18 cellular contexts compared by ENCODE assay signal in the genomic region with DNA sequence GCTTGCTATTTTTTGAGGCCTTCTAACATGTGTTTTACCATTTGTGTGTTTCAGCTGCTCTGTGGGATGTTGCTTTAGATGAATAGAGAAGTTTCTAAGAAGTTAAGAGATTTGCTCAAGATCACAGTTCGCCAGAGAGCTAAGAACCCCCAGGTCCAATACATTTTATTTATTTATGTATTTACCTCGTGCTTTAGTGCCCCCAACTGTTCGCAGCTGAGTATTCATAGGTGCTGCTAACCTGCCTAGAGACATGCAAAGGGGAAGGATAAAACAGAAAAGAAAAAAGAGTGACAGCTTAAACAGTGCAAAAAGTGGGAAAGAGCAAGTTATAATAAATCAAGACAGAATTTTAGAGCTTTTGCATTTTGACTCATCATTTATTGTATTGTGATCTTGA. TPM values are rescaled to one million over a fixed set of nuclear protein-coding genes. Genes with fewer than 3 reads are reported as not detected.
DNase-seq lines count a peak whose midpoint lies in the region; ATAC-seq, FAIRE-seq and TF ChIP-seq lines count a peak whose summit lies in the region.
"Had no signal": no experiment of that assay in that cellular context is flagged by ENCODE, and none has a peak within 500 bp of the region (broad histone marks: within the 10 kb centered on the region; RNA-seq: fewer than 3 reads in every experiment).

No MANE protein-coding gene starts in this region.

- DNase-seq in DMS 273 treated with DMSO at 0.1 percent for 48 hours (lab: John Stamatoyannopoulos, UW), result peak; percentile 97
- DNase-seq in K562 (ENCODE audit: extremely low read depth in 1 of 4, low spot score in 3 of 4), result no peak
- DNase-seq in sigmoid colon, result no peak
- no peak for DNase-seq in DMS79 (lab: John Stamatoyannopoulos, UW)
- DNase-seq in NCI-H524 (lab: John Stamatoyannopoulos, UW), result no peak
- no peak for DNase-seq in Right ventricle myocardium inferior (ENCODE audit: missing footprints)
- no peak for DNase-seq in natural killer cell
- DNase-seq: activated CD4-positive, alpha-beta T cell treated with anti-CD3 and anti-CD28 coated beads, Interleukin-2, amount 50 U/mL, for 1 hour; activated gamma-delta T cell; COR-L47; foreskin fibroblast; NCI-H1417; nucleus accumbens; SHP77; stimulated activated CD4-positive, alpha-beta T cell treated with anti-CD3 and anti-CD28 coated beads, Interleukin-4, amount 100 ng/mL, for 4 hours; stomach had no signal

- TF ChIP-seq POLR2A in K562 (conservative IDR thresholded peaks at IDR 0.05) (no peak), sigmoid colon (IDR thresholded peaks at IDR 0.05) (no peak)

- H3K9me1 ChIP-seq in K562 (ENCODE audit: control insufficient read depth, insufficient read depth, low read length), result no peaks in the 10 kb centered on the region

- WGBS in K562 (ENCODE audit: insufficient coverage, low coverage, missing lambda C conversion rate), result 67% methylated on average over 3 of the region's 3 CpGs
- 72 to 80% methylated on average over 3 of the region's 3 CpGs for WGBS in sigmoid colon, 2 donors

- H3K27me3 Mint-ChIP-seq in IgD-negative memory B cell (no peaks in the 10 kb centered on the region), natural killer cell (ENCODE audit: low read depth in 2 of 2) (no peaks in the 10 kb centered on the region)

- H3K4me3 ChIP-seq in K562 (no peak overlapping the region), sigmoid colon (no peak overlapping the region)
- H3K4me3 ChIP-seq: stomach had no signal

- no peak overlapping the region for H2AFZ ChIP-seq in K562 (ENCODE audit: low read depth, low read length)

- H3K79me2 ChIP-seq in K562 (ENCODE audit: control insufficient read depth, insufficient read depth, low read length), result peaks cover 51% of the 10 kb centered on the region

- H3K36me3 ChIP-seq in K562 (ENCODE audit: control insufficient read depth, insufficient read depth, low read length) (peaks cover 10% of the 10 kb centered on the region; the same call in 2 of the 3 replicates), sigmoid colon (no peaks in the 10 kb centered on the region)
- H3K36me3 ChIP-seq: stomach had no signal

- TF ChIP-seq EP300 in K562 (IDR thresholded peaks at IDR 0.05; ENCODE audit: low read length) (no peak), sigmoid colon (IDR thresholded peaks at IDR 0.05) (no peak)

- intact Hi-C loops in K562 (cut with micrococcal nuclease) (no loop called here), sigmoid colon (cut with DNase I) (no loop called here), Right ventricle myocardium inferior (cut with DNase I) (no loop called here), natural killer cell (cut with micrococcal nuclease) (no loop called here)

- peak; percentile 25; the same call in 1 of the 3 replicates for ATAC-seq in K562
- ATAC-seq in Right ventricle myocardium inferior, result no peak
- no peak for ATAC-seq in natural killer cell

- H3K36me3 Mint-ChIP-seq in IgD-negative memory B cell (peaks cover 2% of the 10 kb centered on the region), natural killer cell (no peaks in the 10 kb centered on the region)

- BruUV-seq in K562 (replicated peaks; lab: Mats Ljungman, UMichigan), result no TSS peak

- in situ Hi-C loops in K562 (cut with MboI), result no loop called here

- H3K4me1 Mint-ChIP-seq in IgD-negative memory B cell (peaks cover 27 to 52% (median 50%) of the 10 kb centered on the region in 3 donors), natural killer cell (peaks cover 26 to 39% of the 10 kb centered on the region in 2 donors)

- H3K9me3 Mint-ChIP-seq in IgD-negative memory B cell (no peaks in the 10 kb centered on the region), natural killer cell (no peaks in the 10 kb centered on the region)

- no peaks in the 10 kb centered on the region for H3K9me3 ChIP-seq in K562 (replicated peaks; ENCODE audit: control insufficient read depth, insufficient read depth, low read depth, low read length)
- H3K9me3 ChIP-seq in sigmoid colon, result no peaks in the 10 kb centered on the region
- H3K9me3 ChIP-seq: stomach had no signal

- no peak overlapping the region for H3K9ac ChIP-seq in K562 (ENCODE audit: insufficient read depth in 1 of 2, low read depth in 2 of 2, low read length in 2 of 2)

- no peaks in the 10 kb centered on the region for H4K20me1 ChIP-seq in K562 (replicated peaks; ENCODE audit: control insufficient read depth, insufficient read depth, low read length)

- CTCF ChIA-PET in K562 (lab: Yijun Ruan, JAX; ENCODE audit: low intra/inter-chr PET ratio), result interaction anchor here (0.6 kb wide), 1 partner anchor 644 kb away, joined by 3 read pairs; no protein-coding TSS in a partner anchor

- H3K4me3 Mint-ChIP-seq in IgD-negative memory B cell, result no peak overlapping the region
- H3K4me3 Mint-ChIP-seq in natural killer cell, result no peak overlapping the region

- TF ChIP-seq RAD21 in K562 (CRISPR knock-in tag; conservative IDR thresholded peaks at IDR 0.05 in 1 of 2, IDR thresholded peaks at IDR 0.05 in 1 of 2), result peak in 1 of 2 experiments; percentile 38; a peak in 2 of 4 replicates

- H3K27me3 ChIP-seq in K562 (ENCODE audit: control insufficient read depth in 2 of 2, insufficient read depth in 2 of 2, low read length in 2 of 2), result no peaks in the 10 kb centered on the region
- H3K27me3 ChIP-seq in sigmoid colon, result no peaks in the 10 kb centered on the region
- H3K27me3 ChIP-seq: stomach had no signal

- TF ChIP-seq CTCF in K562 (IDR thresholded peaks at IDR 0.05 in 2 of 3, conservative IDR thresholded peaks at IDR 0.05 in 1 of 3; ENCODE audit: insufficient read depth in 2 of 3, low read depth in 1 of 3, low read length in 3 of 3) (peak in 2 of 3 experiments; percentile 29 to 33; a peak in 2 of 6 replicates), sigmoid colon (IDR thresholded peaks at IDR 0.05) (no peak), natural killer cell (IDR thresholded peaks at IDR 0.05) (no peak)

- H3K27ac ChIP-seq in K562 (ENCODE audit: extremely low read depth, low read depth, low read length) (no peak overlapping the region), sigmoid colon (peak overlapping the region; percentile 22 to 77 (median 62))

- no peaks in the 10 kb centered on the region; a peak in 1 of 5 replicates for H3K4me1 ChIP-seq in K562 (replicated peaks in 1 of 2; ENCODE audit: control insufficient read depth in 2 of 2, insufficient read depth in 2 of 2, low read length in 2 of 2)
- H3K4me1 ChIP-seq in sigmoid colon, result peaks cover 0 to 87% (median 75%) of the 10 kb centered on the region in 4 donors

- H3K27ac Mint-ChIP-seq in IgD-negative memory B cell (peak overlapping the region in 2 of 3 donors; percentile 5 to 14), natural killer cell (no peak overlapping the region)

- H3K4me2 ChIP-seq in K562 (ENCODE audit: insufficient read depth, low read length), result no peak overlapping the region

- POLR2A ChIA-PET in K562 (lab: Yijun Ruan, JAX), result interaction anchor here (0.6 to 4.1 kb wide), 12 partner anchors 9 to 81 kb away, joined by 3 to 17 read pairs (median 4); no protein-coding TSS in a partner anchor

- FAIRE-seq in K562 (lab: Jason Lieb, UNC), result no peak
- FAIRE-seq: TTC549 had no signal

TF ChIP-seq in K562, 482 proteins besides CTCF, POLR2A, EP300 and RAD21 (continues in another document):
- TF ChIP-seq TAF7 (tag; IDR thresholded peaks at IDR 0.05), result no peak

RNA-seq across cellular contexts. Expression of a gene that starts 31.1 kb away (rescaled TPM):
- 74.3 TPM for polyA plus RNA-seq in IgD-negative memory B cell
- total RNA-seq in K562 (2011; cell fraction: chromatin; rRNA removed; ENCODE audit: low replicate concordance), result 51.1 and 58.3 TPM in 2 replicates
- total RNA-seq in K562 (2011; cell fraction: nucleolus; rRNA removed), result 43.8 and 43.9 TPM in 2 replicates
- total RNA-seq in K562 (2011; cell fraction: nucleoplasm; rRNA removed), result 49.1 and 60.1 TPM in 2 replicates
- 41.1 and 44.2 TPM in 2 replicates for total RNA-seq in K562 (2014; rRNA removed)
- total RNA-seq in K562 (2014; rRNA removed; fragmentation: Illumina TruSeq; extraction: Trizol), result 22.7 and 26.4 TPM in 2 replicates
- total RNA-seq in K562 (2015; rRNA removed; fragmentation: Illumina TruSeq; extraction: Trizol), result 31.2 and 31.4 TPM in 2 replicates
- total RNA-seq in K562 (2021), result 53.9 and 59.8 TPM in 2 replicates
- polyA plus RNA-seq in K562 (2011; rRNA removed), result 47.2 and 65.6 TPM in 2 replicates
- polyA plus RNA-seq in K562 (2011; cell fraction: cytosol; rRNA removed), result 78.9 and 120 TPM in 2 replicates
- polyA plus RNA-seq in K562 (2011; cell fraction: nucleus; rRNA removed), result 72.3 and 83.1 TPM in 2 replicates
- 52.9 and 79.3 TPM in 2 replicates for polyA plus RNA-seq in K562 (2012)
- 56.2 and 65.1 TPM in 2 replicates for polyA plus RNA-seq in K562 (2014; fragmentation: Illumina TruSeq; extraction: Trizol)
- polyA plus RNA-seq in K562 (2014; fragmentation: Nextera tagmentation; extraction: Ambion mirVana), result 1 to 10 TPM; 4.8 to 7.2 TPM
- 51.3 and 57.7 TPM in 2 replicates for polyA plus RNA-seq in K562 (2014; rRNA removed)
- 45.7 and 65.0 TPM in 2 replicates for polyA minus RNA-seq in K562 (2011; rRNA and poly(A)+ RNA removed)
- 38.9 and 49.7 TPM in 2 replicates for polyA minus RNA-seq in K562 (2011; cell fraction: cytosol; rRNA and poly(A)+ RNA removed)
- polyA minus RNA-seq in K562 (2011; cell fraction: nucleus; rRNA and poly(A)+ RNA removed), result 34.9 and 50.8 TPM in 2 replicates
- total RNA-seq in sigmoid colon, result 10 to 100 TPM; 38.0 to 53.5 (median 42.1) TPM
- 10 to 100 TPM; 39.0 to 42.9 (median 41.8) TPM for polyA plus RNA-seq in sigmoid colon
- total RNA-seq in Right ventricle myocardium inferior, result 62.3 TPM
- 10 to 100 TPM; 38.7 to 60.4 (median 48.5) TPM for total RNA-seq in natural killer cell

RNA-seq across cellular contexts. Expression of a gene that starts 57.1 kb away (rescaled TPM):
- 2.2 TPM for polyA plus RNA-seq in IgD-negative memory B cell
- total RNA-seq in K562 (2011; cell fraction: chromatin; rRNA removed; ENCODE audit: low replicate concordance), result 0.76 and 1.4 TPM in 2 replicates
- 0.66 and 0.67 TPM in 2 replicates for total RNA-seq in K562 (2011; cell fraction: nucleolus; rRNA removed)
- 0.73 and 0.76 TPM in 2 replicates for total RNA-seq in K562 (2011; cell fraction: nucleoplasm; rRNA removed)
- total RNA-seq in K562 (2014; rRNA removed), result 0.59 and 0.82 TPM in 2 replicates
- 0.69 and 0.77 TPM in 2 replicates for total RNA-seq in K562 (2014; rRNA removed; fragmentation: Illumina TruSeq; extraction: Trizol)
- 0.38 and 0.47 TPM in 2 replicates for total RNA-seq in K562 (2015; rRNA removed; fragmentation: Illumina TruSeq; extraction: Trizol)
- 1.2 and 1.3 TPM in 2 replicates for total RNA-seq in K562 (2021)
- polyA plus RNA-seq in K562 (2011; rRNA removed), result 0.78 and 1.2 TPM in 2 replicates
- polyA plus RNA-seq in K562 (2011; cell fraction: cytosol; rRNA removed), result 0.97 and 1.3 TPM in 2 replicates
- polyA plus RNA-seq in K562 (2011; cell fraction: nucleus; rRNA removed), result 1.9 and 2.7 TPM in 2 replicates
- 0.66 and 1.9 TPM in 2 replicates for polyA plus RNA-seq in K562 (2012)
- 0.71 and 0.75 TPM in 2 replicates for polyA plus RNA-seq in K562 (2014; fragmentation: Illumina TruSeq; extraction: Trizol)
- polyA plus RNA-seq in K562 (2014; fragmentation: Nextera tagmentation; extraction: Ambion mirVana), result under 1 TPM; 0.06 to 0.15 TPM
- polyA plus RNA-seq in K562 (2014; rRNA removed), result 0.43 and 0.45 TPM in 2 replicates
- polyA minus RNA-seq in K562 (2011; rRNA and poly(A)+ RNA removed), result 1.2 and 1.3 TPM in 2 replicates
- 0.73 and 1.1 TPM in 2 replicates for polyA minus RNA-seq in K562 (2011; cell fraction: cytosol; rRNA and poly(A)+ RNA removed)
- polyA minus RNA-seq in K562 (2011; cell fraction: nucleus; rRNA and poly(A)+ RNA removed), result 0.40 and 0.56 TPM in 2 replicates
- 1 to 10 TPM; 4.3 to 9.7 (median 5.7) TPM for total RNA-seq in sigmoid colon
- polyA plus RNA-seq in sigmoid colon, result 10 to 100 TPM in 1 of 3 donors, 1 to 10 TPM in 2; 1.2 to 13.7 (median 6.7) TPM
- total RNA-seq in Right ventricle myocardium inferior, result 1.6 TPM
- total RNA-seq in natural killer cell, result 1 to 10 TPM in 2 of 3 donors, under 1 TPM in 1; 0.56 to 2.1 (median 1.1) TPM

Comparison
In these comparisons a context has a peak if more than half of its experiments do, and no peak if none do; other contexts are left out.
1. H3K27ac Mint-ChIP-seq: peak in IgD-negative memory B cell (2 of 3); none in natural killer cell (0 of 2).
2. CTCF ChIP-seq: peak in K562 (2 of 3); none in sigmoid colon (0 of 4) and natural killer cell (single experiment).